Comparison of ENCODE assay signal across 21 cellular contexts in the genomic region with DNA sequence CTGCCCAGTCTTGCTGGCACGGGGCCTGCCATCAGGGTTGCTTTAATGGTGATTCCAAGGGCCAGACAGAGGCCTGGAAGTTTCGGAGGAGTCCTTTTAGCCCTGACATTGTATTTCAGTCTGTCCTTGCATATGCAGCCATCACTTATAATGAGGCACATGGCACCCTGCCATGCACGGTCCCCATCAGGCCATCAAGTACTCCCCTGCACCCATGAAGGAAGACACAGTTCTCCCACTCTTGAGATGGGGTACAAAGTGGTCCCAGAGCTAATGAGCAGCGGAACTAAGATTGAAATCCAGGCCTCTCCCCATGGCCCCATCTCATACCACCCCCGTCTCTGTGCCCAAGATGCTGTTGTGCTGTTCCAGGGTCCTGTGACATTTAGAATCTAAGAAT.
"Had no signal": no experiment of that assay in that cellular context is flagged by ENCODE, and none has a peak within 500 bp of the region (broad histone marks: within the 10 kb centered on the region; RNA-seq: fewer than 3 reads in every experiment).

No MANE protein-coding gene starts in this region.

- H3K4me3 ChIP-seq: dorsolateral prefrontal cortex, heart left ventricle, mucosa of descending colon, neural progenitor cell, pancreas, thoracic aorta, transverse colon had no signal

- ATAC-seq: heart left ventricle; naive thymus-derived CD8-positive, alpha-beta T cell; pancreas; sciatic nerve; stimulated activated naive B cell treated with anti-CD40 and anti-IgM and Interleukin-4, amounts not matched to agents 10 μg/mL and 1 μg/mL and 100 μg/mL, for 72 hours; stimulated activated naive CD8-positive, alpha-beta T cell treated with anti-CD3 and anti-CD28 coated beads, Interleukin-15, amount 100 ng/mL, for 72 hours had no signal

- H3K27ac ChIP-seq: dorsolateral prefrontal cortex, heart left ventricle, neural progenitor cell, pancreas, thoracic aorta, transverse colon had no signal

- H3K4me1 Mint-ChIP-seq: naive thymus-derived CD8-positive, alpha-beta T cell; stimulated activated naive B cell treated with anti-CD40 and anti-IgM and Interleukin-4, amounts not matched to agents 10 μg/mL and 1 μg/mL and 100 μg/mL, for 72 hours; stimulated activated naive CD8-positive, alpha-beta T cell treated with anti-CD3 and anti-CD28 coated beads, Interleukin-15, amount 100 ng/mL, for 72 hours had no signal

- H3K27me3 ChIP-seq: neural progenitor cell had no signal

- H3K9me3 Mint-ChIP-seq: naive thymus-derived CD8-positive, alpha-beta T cell; neural progenitor cell; stimulated activated naive B cell treated with anti-CD40 and anti-IgM and Interleukin-4, amounts not matched to agents 10 μg/mL and 1 μg/mL and 100 μg/mL, for 72 hours; stimulated activated naive CD8-positive, alpha-beta T cell treated with anti-CD3 and anti-CD28 coated beads, Interleukin-15, amount 100 ng/mL, for 72 hours had no signal

- H3K27ac Mint-ChIP-seq: neural progenitor cell; progenitor cell of endocrine pancreas; stimulated activated naive B cell treated with anti-CD40 and anti-IgM and Interleukin-4, amounts not matched to agents 10 μg/mL and 1 μg/mL and 100 μg/mL, for 72 hours; stimulated activated naive CD8-positive, alpha-beta T cell treated with anti-CD3 and anti-CD28 coated beads, Interleukin-15, amount 100 ng/mL, for 72 hours had no signal

- H3K4me3 Mint-ChIP-seq: naive thymus-derived CD8-positive, alpha-beta T cell; neural progenitor cell; stimulated activated naive B cell treated with anti-CD40 and anti-IgM and Interleukin-4, amounts not matched to agents 10 μg/mL and 1 μg/mL and 100 μg/mL, for 72 hours; stimulated activated naive CD8-positive, alpha-beta T cell treated with anti-CD3 and anti-CD28 coated beads, Interleukin-15, amount 100 ng/mL, for 72 hours had no signal

- DNase-seq: cortex of kidney; effector CD8-positive, alpha-beta T cell; hypothalamus; kidney glomerular epithelial cell; mammary epithelial cell; naive thymus-derived CD8-positive, alpha-beta T cell; nucleus accumbens; pancreas; stimulated activated CD4-positive, alpha-beta T cell treated with anti-CD3 and anti-CD28 coated beads, Interleukin-2, amount 100 ng/mL, for 24 hours; stimulated activated CD4-positive, alpha-beta T cell treated with anti-CD3 and anti-CD28 coated beads, Interleukin-4, amount 100 ng/mL, for 4 hours; stimulated activated naive B cell treated with anti-CD40 and anti-IgM and Interleukin-4, amounts not matched to agents 10 μg/mL and 1 μg/mL and 100 μg/mL, for 72 hours; stimulated activated naive CD8-positive, alpha-beta T cell treated with anti-CD3 and anti-CD28 coated beads, Interleukin-15, amount 100 ng/mL, for 72 hours; substantia nigra had no signal

- H3K36me3 Mint-ChIP-seq: naive thymus-derived CD8-positive, alpha-beta T cell; neural progenitor cell; stimulated activated naive B cell treated with anti-CD40 and anti-IgM and Interleukin-4, amounts not matched to agents 10 μg/mL and 1 μg/mL and 100 μg/mL, for 72 hours had no signal

- H3K36me3 ChIP-seq: heart left ventricle, neural progenitor cell, pancreas, thoracic aorta, transverse colon had no signal
